Comparison of ENCODE assay signal across 1 cellular context in genomic region chr14:73851567-73852382, GRCh38.
TF ChIP-seq lines count a peak whose summit lies in the region.

PTGR2 (plus strand) TSS chr14:73851831; CDS start chr14:73858863, 7,032 bp downstream.

TF ChIP-seq in HepG2, 621 proteins besides CTCF, POLR2A, EP300 and RAD21 (continued from another document and continues in another):
- TF ChIP-seq ARNT2 (CRISPR knock-in tag; IDR thresholded peaks at IDR 0.05; ENCODE audit: low read depth) (peak; percentile 87; the same call in 1 of the 2 replicates), ZNF337 (CRISPR knock-in tag; IDR thresholded peaks at IDR 0.05; ENCODE audit: borderline replicate concordance, low read depth) (no peak), ZNF83 (CRISPR knock-in tag; IDR thresholded peaks at IDR 0.05; ENCODE audit: borderline replicate concordance) (0 out of 2 replicates have a peak, but pooled peaks have one; percentile 81), HMGXB3 (CRISPR knock-in tag; IDR thresholded peaks at IDR 0.05; ENCODE audit: borderline replicate concordance) (no peak), HNRNPLL (IDR thresholded peaks at IDR 0.05; ENCODE audit: low read depth, low read length, poor library complexity, severe bottlenecking) (peak; percentile 78), USF2 (IDR thresholded peaks at IDR 0.05; ENCODE audit: low read depth, low read length) (no peak), USF2 (CRISPR knock-in tag; IDR thresholded peaks at IDR 0.05; ENCODE audit: borderline replicate concordance) (no peak), XRCC5 (optimal IDR thresholded peaks at IDR 0.05; ENCODE audit: low read length) (no peak), GLI4 (CRISPR knock-in tag; IDR thresholded peaks at IDR 0.05; ENCODE audit: borderline replicate concordance) (no peak; the same call in 1 of the 2 replicates), ZNF430 (CRISPR knock-in tag; IDR thresholded peaks at IDR 0.05) (peak; percentile 87), ZSCAN21 (CRISPR knock-in tag; IDR thresholded peaks at IDR 0.05; ENCODE audit: borderline replicate concordance) (0 out of 2 replicates have a peak, but pooled peaks have one; percentile 57), ATAD3A (CRISPR knock-in tag; IDR thresholded peaks at IDR 0.05) (no peak), NR1H2 (CRISPR knock-in tag; IDR thresholded peaks at IDR 0.05; ENCODE audit: borderline replicate concordance, low read depth) (no peak), ZNF468 (CRISPR knock-in tag; IDR thresholded peaks at IDR 0.05) (no peak), ZNF790 (CRISPR knock-in tag; IDR thresholded peaks at IDR 0.05; ENCODE audit: borderline replicate concordance) (no peak), PRPF4 (IDR thresholded peaks at IDR 0.05; ENCODE audit: low read depth, low read length, poor library complexity, severe bottlenecking) (no peak), MYC (CRISPR knock-in tag; IDR thresholded peaks at IDR 0.05; ENCODE audit: borderline replicate concordance) (peak; percentile 49; the same call in 1 of the 2 replicates), MLXIP (CRISPR knock-in tag; IDR thresholded peaks at IDR 0.05; ENCODE audit: borderline replicate concordance) (no peak), ZNF296 (CRISPR knock-in tag; conservative IDR thresholded peaks at IDR 0.05) (no peak), TIGD3 (CRISPR knock-in tag; IDR thresholded peaks at IDR 0.05; ENCODE audit: borderline replicate concordance) (no peak), IRF2 (CRISPR knock-in tag; IDR thresholded peaks at IDR 0.05) (peak; percentile 25), UBTF (CRISPR knock-in tag; IDR thresholded peaks at IDR 0.05) (peak; percentile 35; the same call in 1 of the 2 replicates), ZNF281 (CRISPR knock-in tag; IDR thresholded peaks at IDR 0.05; ENCODE audit: borderline replicate concordance) (no peak), ZNF138 (CRISPR knock-in tag; IDR thresholded peaks at IDR 0.05; ENCODE audit: low read depth) (no peak), AKNA (CRISPR knock-in tag; IDR thresholded peaks at IDR 0.05; ENCODE audit: borderline replicate concordance) (no peak), DRAP1 (CRISPR knock-in tag; IDR thresholded peaks at IDR 0.05) (peak; percentile 85)
